ENCODE assay signal across 21 cellular contexts in the genomic region with DNA sequence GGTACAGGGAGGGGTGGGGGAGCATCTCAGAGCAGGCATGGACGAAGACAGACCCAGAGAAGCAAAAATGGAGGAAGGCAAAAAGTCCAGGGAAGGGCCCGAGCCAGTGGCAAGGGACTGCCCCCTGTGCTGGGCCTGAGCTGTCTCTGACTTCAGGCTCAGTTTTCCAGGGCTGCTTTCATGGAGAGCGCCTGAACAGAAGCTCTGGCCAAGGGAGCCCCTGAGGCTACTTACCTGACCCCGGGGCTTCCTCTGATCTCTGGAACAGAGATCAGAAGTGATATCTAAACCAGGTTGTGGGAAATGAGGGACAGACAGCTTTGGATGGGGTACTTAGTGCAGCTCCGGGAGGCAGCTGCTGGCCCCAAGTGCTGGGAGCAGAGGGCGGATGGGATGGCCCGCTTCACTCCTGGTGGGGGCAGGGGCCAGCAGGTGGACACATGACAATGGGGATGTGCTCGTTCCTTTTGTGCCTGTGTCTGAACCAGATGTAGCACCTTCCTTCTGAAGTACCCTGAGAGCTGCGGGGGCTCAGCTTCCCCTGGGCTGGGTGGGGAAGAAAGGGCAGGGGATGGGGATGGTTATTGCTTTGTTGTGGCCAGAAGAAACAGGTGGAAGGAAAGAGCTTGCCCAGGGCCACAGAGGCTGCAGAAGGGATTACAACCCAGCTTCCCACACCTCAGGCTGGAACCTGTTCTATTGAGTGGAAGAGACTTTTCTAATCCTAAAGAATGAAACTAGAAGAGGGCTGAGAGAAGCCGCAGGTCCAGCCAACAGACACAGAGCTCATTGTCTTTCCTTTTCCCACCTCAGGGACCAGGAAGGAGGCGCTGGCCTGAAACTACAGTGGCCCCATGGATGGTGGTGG. TPM values are rescaled to one million over a fixed set of nuclear protein-coding genes. Genes with fewer than 3 reads are reported as not detected.
A peak's percentile ranks its signal among the peaks of the same experiment; 100 is the strongest.
DNase-seq lines count a peak whose midpoint lies in the region; ATAC-seq and TF ChIP-seq lines count a peak whose summit lies in the region.
"Had no signal": no experiment of that assay in that cellular context is flagged by ENCODE, and none has a peak within 500 bp of the region (broad histone marks: within the 10 kb centered on the region; RNA-seq: fewer than 3 reads in every experiment).

No MANE protein-coding gene starts in this region.

- H3K4me3 Mint-ChIP-seq in CD4-positive, alpha-beta T cell: no peak overlapping the region
- H3K4me3 Mint-ChIP-seq: activated CD4-positive, alpha-beta memory T cell treated with anti-CD3 and anti-CD28 coated beads, Interleukin-2, amount 10 ng/mL, durations not matched to agents 7 days and 5 days; activated naive CD8-positive, alpha-beta T cell; activated T-cell treated with anti-CD3 and anti-CD28 coated beads, Interleukin-2, amount 50 U/mL, for 24 hours had no signal

- intact Hi-C loops in mammary epithelial cell (cut with micrococcal nuclease): no loop called here
- intact Hi-C loops in sciatic nerve (cut with DNase I): no loop called here
- intact Hi-C loops in CD4-positive, alpha-beta T cell (cut with DNase I, micrococcal nuclease): no loop called here

- peaks cover 4% of the 10 kb centered on the region for H3K27me3 ChIP-seq in mammary epithelial cell (ENCODE audit: insufficient read depth, low read length)
- H3K27me3 ChIP-seq in CD4-positive, alpha-beta T cell (ENCODE audit: control insufficient read depth, insufficient read depth, low read length): peaks cover 42% of the 10 kb centered on the region
- H3K27me3 ChIP-seq: MG63 had no signal

- H3K9me3 Mint-ChIP-seq in CD4-positive, alpha-beta T cell: no peaks in the 10 kb centered on the region
- H3K9me3 Mint-ChIP-seq: activated CD4-positive, alpha-beta memory T cell treated with anti-CD3 and anti-CD28 coated beads, Interleukin-2, amount 10 ng/mL, durations not matched to agents 7 days and 5 days; activated T-cell treated with anti-CD3 and anti-CD28 coated beads, Interleukin-2, amount 50 U/mL, for 24 hours had no signal

- peak; percentile 35 for ATAC-seq in sciatic nerve
- ATAC-seq in CD4-positive, alpha-beta T cell (ENCODE audit: poor library complexity): no peak
- ATAC-seq: body of pancreas had no signal

- CTCF ChIA-PET in mammary epithelial cell (lab: Charles Lee; ENCODE audit: low non-redundant PET): no interaction called here
- CTCF ChIA-PET in CD4-positive, alpha-beta T cell (lab: Charles Lee): no interaction called here

- no peak overlapping the region for H3K4me2 ChIP-seq in mammary epithelial cell (ENCODE audit: insufficient read depth, low read depth, low read length)

- no peaks in the 10 kb centered on the region for H3K9me3 ChIP-seq in mammary epithelial cell (replicated peaks; ENCODE audit: insufficient read depth, low read length)
- no peaks in the 10 kb centered on the region for H3K9me3 ChIP-seq in CD4-positive, alpha-beta T cell (ENCODE audit: control insufficient read depth, low read length)
- H3K9me3 ChIP-seq: BLaER1 treated with 17β-estradiol and CSF1 and Interleukin-3, amounts not matched to agents 10 nM and 100 nM; body of pancreas; MG63 had no signal

- in situ Hi-C loops in mammary epithelial cell (cut with MboI; ENCODE audit: low sequenced_read_pairs in 2 of 2): no loop called here

- no peak overlapping the region for H3K27ac Mint-ChIP-seq in CD4-positive, alpha-beta T cell
- H3K27ac Mint-ChIP-seq: activated CD4-positive, alpha-beta memory T cell treated with anti-CD3 and anti-CD28 coated beads, Interleukin-2, amount 10 ng/mL, durations not matched to agents 7 days and 5 days; activated naive CD8-positive, alpha-beta T cell; activated T-cell treated with anti-CD3 and anti-CD28 coated beads, Interleukin-2, amount 50 U/mL, for 24 hours had no signal

- dilution Hi-C loops in mammary epithelial cell (cut with HindIII; ENCODE audit: low sequenced_read_pairs): loop anchor here (5.0 kb wide), 1 partner anchor 62 kb away; no protein-coding TSS in a partner anchor

- POLR2A ChIA-PET in CD4-positive, alpha-beta T cell (lab: Charles Lee): no interaction called here

- H2AFZ ChIP-seq in mammary epithelial cell (ENCODE audit: low read depth, low read length): no peak overlapping the region

- peaks cover 9% of the 10 kb centered on the region for H3K4me1 Mint-ChIP-seq in CD4-positive, alpha-beta T cell (ENCODE audit: low read depth)

- no peak overlapping the region for H3K4me3 ChIP-seq in mammary epithelial cell (replicated peaks in 1 of 3; ENCODE audit: insufficient read depth in 1 of 3, low read depth in 2 of 3, low read length in 3 of 3)
- H3K4me3 ChIP-seq: BLaER1 treated with 17β-estradiol and CSF1 and Interleukin-3, amounts not matched to agents 10 nM and 100 nM; body of pancreas; MG63 had no signal

- H3K27ac ChIP-seq in mammary epithelial cell (ENCODE audit: insufficient read depth, low read depth, low read length): no peak overlapping the region
- H3K27ac ChIP-seq in CD4-positive, alpha-beta T cell (ENCODE audit: low read depth, low read length): no peak overlapping the region
- H3K27ac ChIP-seq: BLaER1 treated with 17β-estradiol and CSF1 and Interleukin-3, amounts not matched to agents 10 nM and 100 nM; body of pancreas; epithelial cell of prostate had no signal

- no peaks in the 10 kb centered on the region for H4K20me1 ChIP-seq in mammary epithelial cell (ENCODE audit: insufficient read depth, low read length)

- DNase-seq in NCI-H146 (lab: John Stamatoyannopoulos, UW) (peak; percentile 35), NCI-H146 treated with DMSO at 0.1 percent for 48 hours (lab: John Stamatoyannopoulos, UW; ENCODE audit: unreplicated experiment) (no peak), NCI-H345 (lab: John Stamatoyannopoulos, UW) (peak; percentile 48), mammary epithelial cell (peak; percentile 12), sciatic nerve (ENCODE audit: low spot score) (no peak), GM19238 (ENCODE audit: insufficient read length, low spot score) (no peak)
- DNase-seq in CD4-positive, alpha-beta T cell: no peak
- no peak for DNase-seq in activated CD4-positive, CD25-positive, alpha-beta regulatory T cell (lab: John Stamatoyannopoulos, UW)
- DNase-seq: activated CD4-positive, alpha-beta memory T cell treated with anti-CD3 and anti-CD28 coated beads, Interleukin-2, amount 10 ng/mL, durations not matched to agents 7 days and 5 days; activated T-cell treated with anti-CD3 and anti-CD28 coated beads, Interleukin-2, amount 50 U/mL, for 24 hours; body of pancreas; foreskin melanocyte; MG63; NCI-H187 treated with DMSO at 0.1 percent for 48 hours; NCI-H524 treated with DMSO at 0.1 percent for 48 hours; stimulated activated CD4-positive, alpha-beta T cell treated with anti-CD3 and anti-CD28 coated beads, Interleukin-2, amount 100 ng/mL, for 48 hours had no signal

- no TSS peak for BruUV-seq in mammary epithelial cell (replicated peaks; lab: Mats Ljungman, UMichigan)

- H3K4me1 ChIP-seq in mammary epithelial cell (ENCODE audit: insufficient read depth, low read length): no peaks in the 10 kb centered on the region

- WGBS in mammary epithelial cell (ENCODE audit: low coverage, missing lambda C conversion rate): 49% methylated on average over 7 of the region's 11 CpGs

- peaks cover 53% of the 10 kb centered on the region for H3K27me3 Mint-ChIP-seq in CD4-positive, alpha-beta T cell

- no peaks in the 10 kb centered on the region for H3K36me3 ChIP-seq in mammary epithelial cell (ENCODE audit: insufficient read depth, low read length)
- H3K36me3 ChIP-seq: BLaER1 treated with 17β-estradiol and CSF1 and Interleukin-3, amounts not matched to agents 10 nM and 100 nM; MG63 had no signal

- H3K79me2 ChIP-seq in mammary epithelial cell (ENCODE audit: insufficient read depth, low read length): no peaks in the 10 kb centered on the region

- H3K9ac ChIP-seq in mammary epithelial cell (ENCODE audit: insufficient read depth, low read length): no peak overlapping the region

- no peak for TF ChIP-seq CTCF in mammary epithelial cell (conservative IDR thresholded peaks at IDR 0.05 in 1 of 2, IDR thresholded peaks at IDR 0.05 in 1 of 2; ENCODE audit: extremely low read depth in 1 of 2, insufficient read depth in 1 of 2, low read depth in 1 of 2, low read length in 2 of 2)
- TF ChIP-seq CTCF in CD4-positive, alpha-beta T cell (IDR thresholded peaks at IDR 0.05): no peak

- no peaks in the 10 kb centered on the region for H3K36me3 Mint-ChIP-seq in CD4-positive, alpha-beta T cell (ENCODE audit: low read depth)
- H3K36me3 Mint-ChIP-seq: activated naive CD8-positive, alpha-beta T cell had no signal

RNA-seq across cellular contexts. Expression of gene LRRC10B, which starts 5.7 kb away (rescaled TPM):
- total RNA-seq in mammary epithelial cell: under 1 TPM in 1 of 2 donors, not detected in 1; under 0.01 TPM
- polyA plus RNA-seq in mammary epithelial cell: 0.05 TPM
- not detected for polyA minus RNA-seq in mammary epithelial cell
- 0.98 TPM for total RNA-seq in sciatic nerve
- total RNA-seq in CD4-positive, alpha-beta T cell: not detected
- total RNA-seq: A172, osteocyte had no signal

Comparison
In these comparisons a context has a peak if more than half of its experiments do, and no peak if none do; other contexts are left out.
1. DNase-seq: peak in NCI-H146 (single experiment), NCI-H345 (single experiment) and mammary epithelial cell (single experiment); none in NCI-H146 treated with DMSO at 0.1 percent for 48 hours (single experiment), sciatic nerve (single experiment), CD4-positive, alpha-beta T cell (0 of 10), activated CD4-positive, CD25-positive, alpha-beta regulatory T cell (0 of 4) and GM19238 (single experiment).